12 cellular contexts compared by ENCODE assay signal in the genomic region with DNA sequence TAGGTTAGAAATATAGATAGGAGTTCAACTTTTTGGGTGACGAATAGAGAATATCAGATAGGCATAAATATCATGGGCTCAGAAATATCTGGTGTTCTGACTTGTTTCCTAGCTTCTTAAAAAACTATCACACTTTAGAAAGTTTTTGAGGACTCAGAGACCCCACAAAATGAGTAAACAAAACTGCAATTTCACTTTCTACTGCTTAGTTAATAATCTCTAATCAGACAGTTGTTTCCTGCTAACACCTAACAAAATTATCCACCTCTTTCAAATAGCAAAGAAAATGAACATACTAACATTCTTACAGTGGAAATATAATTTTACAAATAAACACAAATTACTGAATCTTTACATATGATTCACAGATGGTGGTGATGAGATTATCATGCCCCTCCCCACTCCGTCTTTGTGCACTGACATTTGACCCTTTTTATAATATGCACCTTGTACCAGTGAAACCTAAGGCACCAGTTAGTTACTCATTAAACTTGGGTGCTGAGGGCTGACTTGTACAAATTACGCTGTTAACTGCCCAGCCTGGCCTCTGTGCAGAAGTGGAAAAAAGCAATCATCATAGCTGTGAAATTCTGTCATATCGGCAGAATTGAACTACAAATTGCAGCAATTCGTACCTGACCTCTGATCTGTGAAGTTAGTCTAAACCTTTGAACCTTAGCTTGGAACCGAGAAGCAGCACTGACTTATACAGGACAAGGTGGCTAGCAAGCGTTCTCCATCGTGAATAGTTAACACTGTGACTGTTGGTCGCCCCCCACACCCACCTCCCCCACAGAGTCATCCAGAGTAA.
DNase-seq lines count a peak whose midpoint lies in the region; ATAC-seq, FAIRE-seq and TF ChIP-seq lines count a peak whose summit lies in the region.
"Had no signal": no experiment of that assay in that cellular context is flagged by ENCODE, and none has a peak within 500 bp of the region (broad histone marks: within the 10 kb centered on the region; RNA-seq: fewer than 3 reads in every experiment).

No MANE protein-coding gene starts in this region.

- no peak for TF ChIP-seq POLR2A in GM12891 (IDR thresholded peaks at IDR 0.05; ENCODE audit: low read depth, low read length)

- in situ Hi-C loops in HAP-1 (cut with MboI; ENCODE audit: low sequenced_read_pairs) (no loop called here), GM13976 (cut with MboI; ENCODE audit: low sequenced_read_pairs, unreplicated experiment) (no loop called here)

- FAIRE-seq in GM12891 (lab: Jason Lieb, UNC) (peak; percentile 84), RCC 7860 (lab: Jason Lieb, UNC) (peak; percentile 96)

- POLR2A ChIA-PET in RWPE1 (lab: Yijun Ruan, JAX; ENCODE audit: low non-redundant PET) = no interaction called here

- DNase-seq in GM12891 (ENCODE audit: insufficient read length, low spot score) (no peak), RCC 7860 (ENCODE audit: low spot score) (peak; percentile 77), HAP-1 (ENCODE audit: low spot score in 2 of 2) (no peak), RWPE1 (ENCODE audit: low spot score) (no peak), GM13976 (ENCODE audit: low spot score) (no peak)
- no peak for DNase-seq in activated naive CD4-positive, alpha-beta T cell (lab: John Stamatoyannopoulos, UW)
- DNase-seq: amniotic stem cell; MM.1S; stimulated activated naive B cell treated with anti-CD40 and anti-IgM and Interleukin-4, amounts not matched to agents 10 μg/mL and 1 μg/mL and 100 μg/mL, for 72 hours had no signal

- H3K9me3 ChIP-seq in mucosa of rectum (ENCODE audit: control insufficient read depth in 2 of 2, low read length in 2 of 2) (no peaks in the 10 kb centered on the region), HAP-1 (no peaks in the 10 kb centered on the region)
- H3K9me3 ChIP-seq: BLaER1 had no signal

- peak overlapping the region; percentile 50 to 57 for H3K27ac ChIP-seq in mucosa of rectum (ENCODE audit: low read depth in 2 of 2, low read length in 2 of 2)
- no peak overlapping the region for H3K27ac ChIP-seq in RWPE1
- H3K27ac ChIP-seq: BLaER1 had no signal

- CTCF ChIA-PET in RWPE1 (lab: Yijun Ruan, JAX) = interaction anchor here (0.7 to 1.1 kb wide), 2 partner anchors 16 to 245 kb away, joined by 3 to 6 read pairs; no protein-coding TSS in a partner anchor

- ATAC-seq in HG02678 (IDR thresholded peaks at IDR 0.05; ENCODE audit: unreplicated experiment) = peak; percentile 83
- ATAC-seq: stimulated activated naive B cell treated with anti-CD40 and anti-IgM and Interleukin-4, amounts not matched to agents 10 μg/mL and 1 μg/mL and 100 μg/mL, for 72 hours had no signal

- peaks cover 0 to 3% of the 10 kb centered on the region in 2 donors for H3K36me3 ChIP-seq in mucosa of rectum (ENCODE audit: control insufficient read depth in 2 of 2, insufficient read depth in 2 of 2, low read length in 2 of 2)
- no peaks in the 10 kb centered on the region for H3K36me3 ChIP-seq in HAP-1 (replicated peaks)
- H3K36me3 ChIP-seq: BLaER1 had no signal

- no peak overlapping the region for H3K9ac ChIP-seq in mucosa of rectum (ENCODE audit: low read depth in 1 of 2, low read length in 2 of 2)
- H3K9ac ChIP-seq: BLaER1 had no signal

- no peak for TF ChIP-seq CTCF in RWPE1 (conservative IDR thresholded peaks at IDR 0.05; ENCODE audit: low read depth)
- no peak for TF ChIP-seq CTCF in GM13976 (IDR thresholded peaks at IDR 0.05; ENCODE audit: borderline replicate concordance, control extremely low read depth, extremely low read depth, insufficient read depth, missing control alignments)

- H3K4me1 ChIP-seq in mucosa of rectum (ENCODE audit: control insufficient read depth in 2 of 2, insufficient read depth in 2 of 2, low read length in 2 of 2) = peaks cover 37 to 45% of the 10 kb centered on the region in 2 donors
- H3K4me1 ChIP-seq in HAP-1 = peaks cover 3% of the 10 kb centered on the region
- H3K4me1 ChIP-seq: BLaER1 had no signal

- H3K27me3 ChIP-seq in mucosa of rectum (ENCODE audit: control insufficient read depth in 2 of 2, insufficient read depth in 2 of 2, low read length in 2 of 2) = no peaks in the 10 kb centered on the region
- H3K27me3 ChIP-seq in HAP-1 (ENCODE audit: low read depth) = no peaks in the 10 kb centered on the region
- H3K27me3 ChIP-seq: BLaER1 had no signal

- peak overlapping the region in 1 of 2 donors; percentile 57 for H3K4me3 ChIP-seq in mucosa of rectum (ENCODE audit: low read length in 2 of 2)
- no peak overlapping the region for H3K4me3 ChIP-seq in HAP-1
- H3K4me3 ChIP-seq: BLaER1 had no signal

TF ChIP-seq in GM12891, 5 proteins besides CTCF, POLR2A, EP300 and RAD21:
- TF ChIP-seq TAF1 (IDR thresholded peaks at IDR 0.05; ENCODE audit: low read depth, low read length) = no peak
- TF ChIP-seq PAX5 (IDR thresholded peaks at IDR 0.05; ENCODE audit: insufficient read depth, low read length, severe bottlenecking) = no peak
- TF ChIP-seq POU2F2 (IDR thresholded peaks at IDR 0.05; ENCODE audit: low read depth, low read length) = no peak
- TF ChIP-seq POLR2AphosphoS5 (IDR thresholded peaks at IDR 0.05; ENCODE audit: low read depth, low read length) = no peak
- TF ChIP-seq SPI1 (IDR thresholded peaks at IDR 0.05; ENCODE audit: low read depth, low read length) = no peak
